8 cellular contexts compared by ENCODE assay signal in genomic region chr22:31272522-31273446, GRCh38. TPM values are rescaled to one million over a fixed set of nuclear protein-coding genes. Genes with fewer than 3 reads are reported as not detected.
DNase-seq lines count a peak whose midpoint lies in the region; ATAC-seq and TF ChIP-seq lines count a peak whose summit lies in the region.

No MANE protein-coding gene starts in this region.

- H3K9me3 ChIP-seq in Panc1 (ENCODE audit: control insufficient read depth, insufficient read depth, low read depth, low read length) = no peaks in the 10 kb centered on the region

- H3K27ac Mint-ChIP-seq in progenitor cell of endocrine pancreas = no peak overlapping the region

- POLR2A ChIA-PET in Panc1 (lab: Charles Lee) = interaction anchor here (0.7 kb wide), 1 partner anchor 60 kb away, joined by 3 read pairs; no protein-coding TSS in a partner anchor

- CTCF ChIA-PET in Panc1 (lab: Charles Lee) = interaction anchor here (0.5 to 1.5 kb wide), 9 partner anchors 18 to 165 kb away, joined by 3 to 11 read pairs (median 6); partner anchors contain the start of genes PIK3IP1 and SELENOM

- DNase-seq in Caki2 (ENCODE audit: low read depth) = peak; percentile 63
- peak; percentile 28 for DNase-seq in HS-5 (ENCODE audit: low read depth)
- DNase-seq in Panc1 (ENCODE audit: low read depth, low spot score) = no peak
- peak; percentile 17 for DNase-seq in activated naive CD8-positive, alpha-beta T cell treated with anti-CD3 and anti-CD28 coated beads, Interleukin-2, amount 50 U/mL, for 16 hours (ENCODE audit: low read depth, low spot score)
- no peak for DNase-seq in Right ventricle myocardium inferior (ENCODE audit: missing footprints)
- peak; percentile 30 for DNase-seq in progenitor cell of endocrine pancreas (ENCODE audit: low spot score, unreplicated experiment)

- in situ Hi-C loops in Caki2 (cut with HindIII; ENCODE audit: low pct_unique_long_range_greater_than_20kb, low sequenced_read_pairs) = no loop called here
- in situ Hi-C loops in Panc1 (cut with HindIII; ENCODE audit: low pct_unique_long_range_greater_than_20kb, low sequenced_read_pairs) = no loop called here

- H3K4me1 Mint-ChIP-seq in progenitor cell of endocrine pancreas (ENCODE audit: low read depth) = peaks cover 13% of the 10 kb centered on the region

- H3K36me3 ChIP-seq in Panc1 (ENCODE audit: control insufficient read depth, insufficient read depth, low read length) = no peaks in the 10 kb centered on the region

- BruUV-seq in Panc1 (replicated peaks; lab: Mats Ljungman, UMichigan) = no TSS peak

- no peaks in the 10 kb centered on the region for H3K9me3 Mint-ChIP-seq in progenitor cell of endocrine pancreas (ENCODE audit: low read depth)

- no peak overlapping the region; the same call in 1 of the 2 replicates for H3K27ac ChIP-seq in Panc1 (ENCODE audit: low read length)

- ATAC-seq in Panc1 (peak; percentile 92), Right ventricle myocardium inferior (peak; percentile 67), GM21528 (IDR thresholded peaks at IDR 0.05; ENCODE audit: low FRiP score, unreplicated experiment) (no peak), HG03342 (IDR thresholded peaks at IDR 0.05; ENCODE audit: unreplicated experiment) (no peak)

- intact Hi-C loops in Panc1 (cut with micrococcal nuclease; ENCODE audit: unreplicated experiment) = no loop called here
- intact Hi-C loops in Right ventricle myocardium inferior (cut with DNase I) = loop anchor here (5.0 kb wide), 1 partner anchor 60 kb away; the partner anchor contains the start of gene LIMK2

- no peaks in the 10 kb centered on the region for H3K27me3 ChIP-seq in Panc1 (ENCODE audit: control insufficient read depth, insufficient read depth, low read length)

- H3K27me3 Mint-ChIP-seq in progenitor cell of endocrine pancreas = no peaks in the 10 kb centered on the region

- peaks cover 25% of the 10 kb centered on the region for H3K36me3 Mint-ChIP-seq in progenitor cell of endocrine pancreas (ENCODE audit: insufficient read depth)

- no peaks in the 10 kb centered on the region for H3K4me1 ChIP-seq in Panc1 (ENCODE audit: control insufficient read depth, insufficient read depth, low read length)

- TF ChIP-seq CTCF in Panc1 (IDR thresholded peaks at IDR 0.05) = peak; percentile 81
- TF ChIP-seq CTCF in progenitor cell of endocrine pancreas (IDR thresholded peaks at IDR 0.05; ENCODE audit: unreplicated experiment) = peak; percentile 71

- no peak overlapping the region for H3K4me3 Mint-ChIP-seq in progenitor cell of endocrine pancreas (ENCODE audit: low read depth)

- no peak overlapping the region for H3K4me3 ChIP-seq in Panc1 (ENCODE audit: low read depth in 2 of 2, low read length in 2 of 2)

RNA-seq across cellular contexts. Expression of gene PIK3IP1, which starts 19.5 kb away (rescaled TPM):
- total RNA-seq in Caki2 (2014; rRNA removed; shearing (Covaris generic); ENCODE audit: low replicate concordance) = 2.2 and 6.5 TPM in 2 replicates
- total RNA-seq in Panc1 (2021; ENCODE audit: unreplicated experiment) (3.6 TPM), Right ventricle myocardium inferior (13.7 TPM), progenitor cell of endocrine pancreas (6.2 and 7.6 TPM in 2 replicates)
- polyA plus RNA-seq in Panc1 (2012; ENCODE audit: insufficient read length) = 3.5 TPM

Comparison
In these comparisons a context has a peak if more than half of its experiments do, and no peak if none do; other contexts are left out.
1. DNase-seq: peak in Caki2 (single experiment), HS-5 (single experiment), activated naive CD8-positive, alpha-beta T cell treated with anti-CD3 and anti-CD28 coated beads, Interleukin-2, amount 50 U/mL, for 16 hours (single experiment) and progenitor cell of endocrine pancreas (single experiment); none in Panc1 (single experiment) and Right ventricle myocardium inferior (single experiment).
2. ATAC-seq: peak in Panc1 (single experiment) and Right ventricle myocardium inferior (single experiment); none in GM21528 (single experiment) and HG03342 (single experiment).